ENCODE assay signal across 8 cellular contexts in the genomic region with DNA sequence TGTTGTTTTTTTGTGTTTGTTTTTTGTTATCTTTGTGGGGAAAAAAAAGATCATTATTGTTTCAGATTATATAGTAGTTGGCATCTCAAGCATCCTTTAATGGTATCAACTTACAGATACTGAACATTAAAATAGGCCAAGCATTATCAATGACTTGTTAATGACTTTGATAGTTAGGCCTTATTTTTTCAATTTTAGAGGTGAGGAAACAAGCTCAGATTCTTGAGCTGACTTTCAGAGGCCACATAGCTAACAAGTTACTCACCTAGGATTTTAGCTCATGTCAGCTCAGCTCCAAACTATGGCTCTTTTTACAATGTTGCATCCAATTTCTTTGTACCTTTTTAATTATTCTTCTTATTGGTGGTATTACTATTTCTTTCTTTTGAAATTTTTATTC. TPM values are rescaled to one million over a fixed set of nuclear protein-coding genes. Genes with fewer than 3 reads are reported as not detected.
DNase-seq lines count a peak whose midpoint lies in the region; ATAC-seq and TF ChIP-seq lines count a peak whose summit lies in the region.

No MANE protein-coding gene starts in this region.

- TF ChIP-seq EP300 in esophagus muscularis mucosa (IDR thresholded peaks at IDR 0.05): no peak

- no peaks in the 10 kb centered on the region for H3K36me3 ChIP-seq in DOHH2 (ENCODE audit: control insufficient read depth, low read length)
- no peaks in the 10 kb centered on the region for H3K36me3 ChIP-seq in MM.1S (replicated peaks; ENCODE audit: insufficient read depth, low read length)
- H3K36me3 ChIP-seq in esophagus muscularis mucosa: no peaks in the 10 kb centered on the region

- H3K27ac Mint-ChIP-seq in natural killer cell: peak overlapping the region; percentile 96 to 98

- H3K27me3 ChIP-seq in DOHH2 (ENCODE audit: control insufficient read depth, low read length): no peaks in the 10 kb centered on the region; the same call in 1 of the 2 replicates
- no peaks in the 10 kb centered on the region for H3K27me3 ChIP-seq in MM.1S (replicated peaks; ENCODE audit: insufficient read depth, low read length)
- no peaks in the 10 kb centered on the region for H3K27me3 ChIP-seq in esophagus muscularis mucosa

- H3K9me2 ChIP-seq in DOHH2 (replicated peaks; ENCODE audit: control insufficient read depth, low read length) (no peaks in the 10 kb centered on the region), MM.1S (replicated peaks; ENCODE audit: insufficient read depth, low read length) (no peaks in the 10 kb centered on the region)

- H3K9me3 ChIP-seq in DOHH2 (ENCODE audit: control insufficient read depth, insufficient read depth, low read length) (no peaks in the 10 kb centered on the region), MM.1S (replicated peaks; ENCODE audit: insufficient read depth, low read length) (no peaks in the 10 kb centered on the region), esophagus muscularis mucosa (no peaks in the 10 kb centered on the region)

- no peaks in the 10 kb centered on the region for H3K9me3 Mint-ChIP-seq in natural killer cell

- peaks cover 6% of the 10 kb centered on the region for H3F3A ChIP-seq in DOHH2 (ENCODE audit: control insufficient read depth, insufficient read depth)
- H3F3A ChIP-seq in MM.1S (ENCODE audit: insufficient read depth, low read length): peaks cover 24% of the 10 kb centered on the region

- intact Hi-C loops in natural killer cell (cut with micrococcal nuclease): loop anchor here (5.0 kb wide), 2 partner anchors 103 to 223 kb away; partner anchors contain the start of genes LIN54 and SEC31A
- intact Hi-C loops in esophagus muscularis mucosa (cut with DNase I): loop anchor here (5.0 kb wide), 2 partner anchors 38 to 132 kb away; no protein-coding TSS in a partner anchor

- H3K36me3 Mint-ChIP-seq in natural killer cell: peaks cover 14% of the 10 kb centered on the region

- no peaks in the 10 kb centered on the region for H4K20me1 ChIP-seq in DOHH2 (ENCODE audit: control insufficient read depth, insufficient read depth, low read depth, low read length)
- no peaks in the 10 kb centered on the region for H4K20me1 ChIP-seq in MM.1S (ENCODE audit: insufficient read depth, low read length)

- TF ChIP-seq CTCF in DOHH2 (IDR thresholded peaks at IDR 0.05; ENCODE audit: low read depth, low read length, poor library complexity, severe bottlenecking) (no peak), MM.1S (IDR thresholded peaks at IDR 0.05; ENCODE audit: low read length) (no peak), cardiac fibroblast (IDR thresholded peaks at IDR 0.05; ENCODE audit: low read depth, low read length) (no peak), natural killer cell (IDR thresholded peaks at IDR 0.05) (no peak), esophagus muscularis mucosa (IDR thresholded peaks at IDR 0.05) (no peak)

- no peak overlapping the region for H3K9ac ChIP-seq in MM.1S (ENCODE audit: low read length)

- no peak for DNase-seq in MM.1S
- DNase-seq in cardiac fibroblast (ENCODE audit: low read depth in 2 of 2): peak; percentile 47 to 59
- no peak for DNase-seq in natural killer cell
- no peak for DNase-seq in NCI-H524 treated with DMSO at 0.1 percent for 48 hours (lab: John Stamatoyannopoulos, UW)
- DNase-seq in GM19238 (ENCODE audit: insufficient read length, low spot score): no peak
- DNase-seq in esophagus muscularis mucosa (ENCODE audit: extremely low spot score): no peak
- DNase-seq in stimulated activated CD4-positive, alpha-beta T cell treated with anti-CD3 and anti-CD28 coated beads, Interleukin-4, amount 100 ng/mL, for 1 hour: no peak

- no peak overlapping the region for H2AFZ ChIP-seq in MM.1S (ENCODE audit: low read length)

- H3K27ac ChIP-seq in DOHH2 (ENCODE audit: low read depth, low read length) (no peak overlapping the region), MM.1S (ENCODE audit: low read length) (peak overlapping the region; percentile 54; the same call in 1 of the 2 replicates), esophagus muscularis mucosa (replicated peaks in 1 of 4) (no peak overlapping the region)

- ATAC-seq in natural killer cell: no peak

- peaks cover 43% of the 10 kb centered on the region for H3K4me1 ChIP-seq in DOHH2 (ENCODE audit: control insufficient read depth, low read length)
- H3K4me1 ChIP-seq in MM.1S (ENCODE audit: low read length): peaks cover 33% of the 10 kb centered on the region
- H3K4me1 ChIP-seq in esophagus muscularis mucosa: peaks cover 3 to 8% (median 6%) of the 10 kb centered on the region in 4 donors

- peaks cover 52 to 56% of the 10 kb centered on the region in 2 donors for H3K4me1 Mint-ChIP-seq in natural killer cell

- H3K4me3 Mint-ChIP-seq in natural killer cell: peak overlapping the region; percentile 100

- H3K4me2 ChIP-seq in DOHH2 (ENCODE audit: low read length) (0 out of 2 replicates have a peak overlapping the region, but pooled peaks have one; percentile 9), MM.1S (ENCODE audit: low read depth, low read length) (peak overlapping the region; percentile 79)

- no peak overlapping the region for H3K4me3 ChIP-seq in DOHH2 (ENCODE audit: low read length)
- peak overlapping the region; percentile 4; the same call in 1 of the 2 replicates for H3K4me3 ChIP-seq in MM.1S (ENCODE audit: low read length)
- no peak overlapping the region for H3K4me3 ChIP-seq in cardiac fibroblast (replicated peaks in 1 of 2; ENCODE audit: low read depth in 2 of 2, low read length in 2 of 2)
- no peak overlapping the region for H3K4me3 ChIP-seq in esophagus muscularis mucosa

- H3K79me2 ChIP-seq in DOHH2 (ENCODE audit: control insufficient read depth, low read length) (no peaks in the 10 kb centered on the region), MM.1S (ENCODE audit: low read length) (no peaks in the 10 kb centered on the region)

- no peaks in the 10 kb centered on the region for H3K27me3 Mint-ChIP-seq in natural killer cell (ENCODE audit: low read depth in 2 of 2)

- TF ChIP-seq POLR2A in esophagus muscularis mucosa (IDR thresholded peaks at IDR 0.05; ENCODE audit: low read depth): no peak

RNA-seq across cellular contexts. Expression of gene PLAC8, which starts 0.5 kb away (rescaled TPM):
- total RNA-seq in natural killer cell (100 to 1,000 TPM; 684 to 889 (median 821) TPM), esophagus muscularis mucosa (1 to 10 TPM in 3 of 4 donors, under 1 TPM in 1; 0.78 to 3.5 (median 2.0) TPM)

Comparison
In these comparisons a context has a peak if more than half of its experiments do, and no peak if none do; other contexts are left out.
1. DNase-seq: peak in cardiac fibroblast (2 of 2); none in MM.1S (single experiment), natural killer cell (single experiment), NCI-H524 treated with DMSO at 0.1 percent for 48 hours (single experiment), GM19238 (single experiment), esophagus muscularis mucosa (single experiment) and stimulated activated CD4-positive, alpha-beta T cell treated with anti-CD3 and anti-CD28 coated beads, Interleukin-4, amount 100 ng/mL, for 1 hour (single experiment).
2. RNA of gene PLAC8, which starts 0.5 kb away (total RNA-seq): 684 to 889 TPM in natural killer cell; 0.78 to 3.5 TPM in esophagus muscularis mucosa; every median in the first group is over 100 times any median in the second.